Comparison of ENCODE assay signal across 21 cellular contexts in the genomic region with DNA sequence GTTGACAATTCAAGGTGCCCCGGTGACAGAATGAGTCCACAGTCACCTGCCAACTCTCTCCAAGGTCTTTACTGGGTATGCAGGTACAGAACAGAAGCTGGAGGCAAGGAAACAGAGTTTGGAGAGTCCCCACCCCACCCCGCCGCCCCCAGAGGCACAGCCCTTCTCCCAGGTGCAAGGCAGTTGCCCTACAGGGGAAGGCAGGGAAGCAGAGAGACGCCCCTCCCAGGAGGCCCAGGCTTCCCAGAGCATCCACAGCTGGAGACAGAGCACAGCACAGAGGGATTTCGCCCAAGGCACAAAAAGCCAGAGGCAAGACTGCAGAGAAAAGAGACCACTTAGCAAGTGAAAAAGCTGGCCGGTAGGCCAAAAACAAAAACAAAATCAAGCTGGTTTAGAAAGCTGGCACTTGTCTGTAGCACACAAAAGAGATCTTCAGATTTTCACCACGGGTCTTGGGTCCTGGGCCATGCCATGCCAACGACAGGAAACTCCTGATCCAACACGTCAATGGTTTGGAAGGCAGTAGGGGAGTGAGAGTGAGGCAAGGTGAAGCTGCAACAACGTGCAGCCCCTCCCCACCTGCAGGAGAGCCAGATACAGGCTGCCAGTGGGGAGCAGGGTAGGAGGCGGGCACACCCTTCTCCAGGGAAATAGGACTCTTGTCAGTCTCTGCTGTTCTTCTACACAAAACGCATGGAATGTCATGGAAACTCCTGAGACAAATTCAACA.
DNase-seq lines count a peak whose midpoint lies in the region; ATAC-seq, FAIRE-seq and TF ChIP-seq lines count a peak whose summit lies in the region.
"Had no signal": no experiment of that assay in that cellular context is flagged by ENCODE, and none has a peak within 500 bp of the region (broad histone marks: within the 10 kb centered on the region; RNA-seq: fewer than 3 reads in every experiment).

No MANE protein-coding gene starts in this region.

- H3K4me1 Mint-ChIP-seq in MCF 10A (ENCODE audit: insufficient read depth, unreplicated experiment) (peaks cover 19% of the 10 kb centered on the region), WTC11 (peaks cover 63% of the 10 kb centered on the region)
- H3K4me1 Mint-ChIP-seq in stimulated activated effector memory CD8-positive, alpha-beta T cell treated with anti-CD3 and anti-CD28 coated beads, Interleukin-12 subunit alpha, Interleukin-12 subunit beta, amount 100 ng/mL, for 72 hours, result peaks cover 49% of the 10 kb centered on the region
- no peaks in the 10 kb centered on the region for H3K4me1 Mint-ChIP-seq in stimulated activated memory B cell treated with anti-CD40 and anti-IgM and Interleukin-4, amounts not matched to agents 10 μg/mL and 1 μg/mL and 100 μg/mL, for 72 hours
- H3K4me1 Mint-ChIP-seq: naive B cell; stimulated activated naive B cell treated with anti-CD40 and anti-IgM and Interleukin-4, amounts not matched to agents 10 μg/mL and 1 μg/mL and 100 μg/mL, for 72 hours had no signal

- in situ Hi-C loops in mammary epithelial cell (cut with MboI; ENCODE audit: low sequenced_read_pairs in 2 of 2), result no loop called here

- H3K79me1 ChIP-seq in mesenchymal stem cell (replicated peaks; ENCODE audit: low read length, poor library complexity, severe bottlenecking), result peaks cover 20% of the 10 kb centered on the region

- peaks cover 22% of the 10 kb centered on the region for H3K4me1 ChIP-seq in mammary epithelial cell (ENCODE audit: insufficient read depth, low read length)
- H3K4me1 ChIP-seq in mesenchymal stem cell (ENCODE audit: control insufficient read depth, insufficient read depth, low read depth, low read length), result peaks cover 26% of the 10 kb centered on the region
- peaks cover 19 to 35% of the 10 kb centered on the region in 2 donors for H3K4me1 ChIP-seq in left lung

- WGBS in mammary epithelial cell (ENCODE audit: low coverage, missing lambda C conversion rate), result 87% methylated on average over 10 of the region's 12 CpGs
- WGBS in mesenchymal stem cell, result 95% methylated on average over 11 of the region's 12 CpGs

- no peaks in the 10 kb centered on the region for H4K20me1 ChIP-seq in mammary epithelial cell (ENCODE audit: insufficient read depth, low read length)

- no peak overlapping the region for H2BK5ac ChIP-seq in mesenchymal stem cell (ENCODE audit: low read depth, low read length, poor library complexity, severe bottlenecking)

- H3K36me3 Mint-ChIP-seq in MCF 10A (ENCODE audit: insufficient read depth, unreplicated experiment), result peaks cover 14% of the 10 kb centered on the region
- peaks cover 21% of the 10 kb centered on the region for H3K36me3 Mint-ChIP-seq in WTC11
- peaks cover 48% of the 10 kb centered on the region for H3K36me3 Mint-ChIP-seq in stimulated activated effector memory CD8-positive, alpha-beta T cell treated with anti-CD3 and anti-CD28 coated beads, Interleukin-12 subunit alpha, Interleukin-12 subunit beta, amount 100 ng/mL, for 72 hours
- H3K36me3 Mint-ChIP-seq in stimulated activated memory B cell treated with anti-CD40 and anti-IgM and Interleukin-4, amounts not matched to agents 10 μg/mL and 1 μg/mL and 100 μg/mL, for 72 hours, result no peaks in the 10 kb centered on the region
- H3K36me3 Mint-ChIP-seq: naive B cell; stimulated activated naive B cell treated with anti-CD40 and anti-IgM and Interleukin-4, amounts not matched to agents 10 μg/mL and 1 μg/mL and 100 μg/mL, for 72 hours had no signal

- no peak overlapping the region for H3K23ac ChIP-seq in mesenchymal stem cell (ENCODE audit: low read length in 2 of 2)

- H3K27ac Mint-ChIP-seq in MCF 10A (ENCODE audit: low read depth, unreplicated experiment) (peak overlapping the region; percentile 37), WTC11 (peak overlapping the region; percentile 22; the same call in 1 of the 2 replicates)
- peak overlapping the region; percentile 84 for H3K27ac Mint-ChIP-seq in stimulated activated effector memory CD8-positive, alpha-beta T cell treated with anti-CD3 and anti-CD28 coated beads, Interleukin-12 subunit alpha, Interleukin-12 subunit beta, amount 100 ng/mL, for 72 hours
- no peak overlapping the region for H3K27ac Mint-ChIP-seq in stimulated activated memory B cell treated with anti-CD40 and anti-IgM and Interleukin-4, amounts not matched to agents 10 μg/mL and 1 μg/mL and 100 μg/mL, for 72 hours
- H3K27ac Mint-ChIP-seq: naive B cell; stimulated activated naive B cell treated with anti-CD40 and anti-IgM and Interleukin-4, amounts not matched to agents 10 μg/mL and 1 μg/mL and 100 μg/mL, for 72 hours had no signal

- no peaks in the 10 kb centered on the region for H3K9me3 Mint-ChIP-seq in MCF 10A (ENCODE audit: unreplicated experiment)
- H3K9me3 Mint-ChIP-seq in WTC11, result peaks cover 5% of the 10 kb centered on the region
- no peaks in the 10 kb centered on the region for H3K9me3 Mint-ChIP-seq in stimulated activated effector memory CD8-positive, alpha-beta T cell treated with anti-CD3 and anti-CD28 coated beads, Interleukin-12 subunit alpha, Interleukin-12 subunit beta, amount 100 ng/mL, for 72 hours
- H3K9me3 Mint-ChIP-seq in stimulated activated memory B cell treated with anti-CD40 and anti-IgM and Interleukin-4, amounts not matched to agents 10 μg/mL and 1 μg/mL and 100 μg/mL, for 72 hours, result no peaks in the 10 kb centered on the region
- H3K9me3 Mint-ChIP-seq: CD8-positive, alpha-beta T cell; stimulated activated naive B cell treated with anti-CD40 and anti-IgM and Interleukin-4, amounts not matched to agents 10 μg/mL and 1 μg/mL and 100 μg/mL, for 72 hours had no signal

- peak overlapping the region in 1 of 2 experiments; percentile 5 for H3K14ac ChIP-seq in mesenchymal stem cell (ENCODE audit: low read length in 2 of 2)

- H2AK5ac ChIP-seq in mesenchymal stem cell (ENCODE audit: low read length, severe bottlenecking), result peak overlapping the region; percentile 28

- H3K4me3 Mint-ChIP-seq in MCF 10A (ENCODE audit: unreplicated experiment), result peak overlapping the region; percentile 1
- H3K4me3 Mint-ChIP-seq in WTC11, result no peak overlapping the region
- peak overlapping the region; percentile 59 for H3K4me3 Mint-ChIP-seq in stimulated activated effector memory CD8-positive, alpha-beta T cell treated with anti-CD3 and anti-CD28 coated beads, Interleukin-12 subunit alpha, Interleukin-12 subunit beta, amount 100 ng/mL, for 72 hours
- H3K4me3 Mint-ChIP-seq in stimulated activated memory B cell treated with anti-CD40 and anti-IgM and Interleukin-4, amounts not matched to agents 10 μg/mL and 1 μg/mL and 100 μg/mL, for 72 hours, result no peak overlapping the region
- H3K4me3 Mint-ChIP-seq: activated T-cell treated with anti-CD3 and anti-CD28 coated beads, Interleukin-2, amount 50 U/mL, for 24 hours; stimulated activated naive B cell treated with anti-CD40 and anti-IgM and Interleukin-4, amounts not matched to agents 10 μg/mL and 1 μg/mL and 100 μg/mL, for 72 hours had no signal

- H2BK120ac ChIP-seq in mesenchymal stem cell (ENCODE audit: low read depth, low read length), result no peak overlapping the region

- H2BK15ac ChIP-seq in mesenchymal stem cell (ENCODE audit: low read depth, poor library complexity, severe bottlenecking), result no peak overlapping the region

- DNase-seq in MCF 10A (ENCODE audit: unreplicated experiment) (no peak), mammary epithelial cell (no peak), WTC11 (ENCODE audit: low spot score) (no peak), mesenchymal stem cell (no peak), D721Med (ENCODE audit: insufficient read length, low spot score) (no peak), left lung (no peak)
- DNase-seq in stimulated activated effector memory CD8-positive, alpha-beta T cell treated with anti-CD3 and anti-CD28 coated beads, Interleukin-12 subunit alpha, Interleukin-12 subunit beta, amount 100 ng/mL, for 72 hours (ENCODE audit: low spot score in 2 of 2), result no peak
- DNase-seq: ACHN; CD8-positive, alpha-beta T cell; DND-41; effector CD8-positive, alpha-beta T cell; lower lobe of right lung; naive B cell; NCI-H187 treated with DMSO at 0.1 percent for 48 hours; NCI-H510A; stimulated activated naive B cell treated with anti-CD40 and anti-IgM and Interleukin-4, amounts not matched to agents 10 μg/mL and 1 μg/mL and 100 μg/mL, for 72 hours; SW 1271; upper lobe of right lung had no signal

- ATAC-seq in WTC11, result peak; percentile 17; the same call in 1 of the 2 replicates
- ATAC-seq in stimulated activated effector memory CD8-positive, alpha-beta T cell treated with anti-CD3 and anti-CD28 coated beads, Interleukin-12 subunit alpha, Interleukin-12 subunit beta, amount 100 ng/mL, for 72 hours, result no peak
- no peak for ATAC-seq in stimulated activated memory B cell treated with anti-CD40 and anti-IgM and Interleukin-4, amounts not matched to agents 10 μg/mL and 1 μg/mL and 100 μg/mL, for 72 hours
- ATAC-seq in left lung, result no peak
- ATAC-seq: CD8-positive, alpha-beta T cell; lower lobe of right lung; stimulated activated naive B cell treated with anti-CD40 and anti-IgM and Interleukin-4, amounts not matched to agents 10 μg/mL and 1 μg/mL and 100 μg/mL, for 72 hours; upper lobe of right lung had no signal

- H3K27me3 Mint-ChIP-seq in MCF 10A (ENCODE audit: insufficient read depth, unreplicated experiment), result no peaks in the 10 kb centered on the region
- no peaks in the 10 kb centered on the region for H3K27me3 Mint-ChIP-seq in WTC11 (ENCODE audit: low read depth)
- peaks cover 29% of the 10 kb centered on the region for H3K27me3 Mint-ChIP-seq in stimulated activated memory B cell treated with anti-CD40 and anti-IgM and Interleukin-4, amounts not matched to agents 10 μg/mL and 1 μg/mL and 100 μg/mL, for 72 hours
- H3K27me3 Mint-ChIP-seq: activated T-cell treated with anti-CD3 and anti-CD28 coated beads, Interleukin-2, amount 50 U/mL, for 24 hours had no signal

- no peak for FAIRE-seq in D721Med (lab: Jason Lieb, UNC)

- no peak overlapping the region for H3K4me2 ChIP-seq in mammary epithelial cell (ENCODE audit: insufficient read depth, low read depth, low read length)
- no peak overlapping the region for H3K4me2 ChIP-seq in mesenchymal stem cell (ENCODE audit: low read length, poor library complexity, severe bottlenecking)

- H3K18ac ChIP-seq in mesenchymal stem cell (ENCODE audit: low read depth in 1 of 2, low read length in 2 of 2), result no peak overlapping the region

- H3K27ac ChIP-seq in mammary epithelial cell (ENCODE audit: insufficient read depth, low read depth, low read length), result no peak overlapping the region
- H3K27ac ChIP-seq in mesenchymal stem cell (ENCODE audit: low read length, poor library complexity, severe bottlenecking), result no peak overlapping the region
- no peak overlapping the region for H3K27ac ChIP-seq in left lung
- H3K27ac ChIP-seq: cardiac muscle cell, lower lobe of right lung, upper lobe of right lung had no signal

- intact Hi-C loops in MCF 10A (cut with micrococcal nuclease) (no loop called here), mammary epithelial cell (cut with micrococcal nuclease) (loop anchor here (5.0 kb wide), 1 partner anchor 111 kb away; a partner anchor contains a TSS), left lung (cut with DNase I) (no loop called here)

- H4K91ac ChIP-seq in mesenchymal stem cell (ENCODE audit: low read length), result peak overlapping the region; percentile 47

- dilution Hi-C loops in mammary epithelial cell (cut with HindIII; ENCODE audit: low sequenced_read_pairs), result no loop called here

- no TSS peak for BruUV-seq in MCF 10A (replicated peaks; lab: Mats Ljungman, UMichigan)
- BruUV-seq in mammary epithelial cell (replicated peaks; lab: Mats Ljungman, UMichigan), result no TSS peak

- H2AFZ ChIP-seq in mammary epithelial cell (ENCODE audit: low read depth, low read length), result no peak overlapping the region
- H2AFZ ChIP-seq in mesenchymal stem cell (ENCODE audit: low read depth, low read length), result no peak overlapping the region

- H3K4me3 ChIP-seq in mammary epithelial cell (replicated peaks in 1 of 3; ENCODE audit: insufficient read depth in 1 of 3, low read depth in 2 of 3, low read length in 3 of 3) (no peak overlapping the region), mesenchymal stem cell (ENCODE audit: insufficient read depth in 1 of 2, low read depth in 1 of 2, low read length in 2 of 2) (no peak overlapping the region), left lung (no peak overlapping the region)
- H3K4me3 ChIP-seq: cardiac muscle cell, lower lobe of right lung, upper lobe of right lung had no signal

- POLR2A ChIA-PET in MCF 10A (lab: Yijun Ruan, JAX) (interaction anchor here (0.6 to 1.0 kb wide), 4 partner anchors 8 to 105 kb away, joined by 3 to 4 read pairs (median 3); no protein-coding TSS in a partner anchor), WTC11 (lab: Charles Lee) (interaction anchor here (0.6 kb wide), 1 partner anchor 28 kb away, joined by 3 read pairs; no protein-coding TSS in a partner anchor)

- H3K36me3 ChIP-seq in mammary epithelial cell (ENCODE audit: insufficient read depth, low read length) (peaks cover 2% of the 10 kb centered on the region), mesenchymal stem cell (ENCODE audit: control insufficient read depth in 1 of 2, insufficient read depth in 2 of 2, low read depth in 1 of 2, low read length in 2 of 2) (peaks cover 18 to 34% of the 10 kb centered on the region in 2 experiments), left lung (no peaks in the 10 kb centered on the region)
- H3K36me3 ChIP-seq: cardiac muscle cell, lower lobe of right lung, upper lobe of right lung had no signal

- H2BK12ac ChIP-seq in mesenchymal stem cell (ENCODE audit: low read length in 2 of 2), result no peak overlapping the region

- no peak overlapping the region for H4K8ac ChIP-seq in mesenchymal stem cell (ENCODE audit: low read length)

- TF ChIP-seq CTCF in MCF 10A (IDR thresholded peaks at IDR 0.05; ENCODE audit: unreplicated experiment) (no peak), mammary epithelial cell (conservative IDR thresholded peaks at IDR 0.05 in 1 of 2, IDR thresholded peaks at IDR 0.05 in 1 of 2; ENCODE audit: extremely low read depth in 1 of 2, insufficient read depth in 1 of 2, low read depth in 1 of 2, low read length in 2 of 2) (no peak), WTC11 (IDR thresholded peaks at IDR 0.05) (no peak), D721Med (IDR thresholded peaks at IDR 0.05; ENCODE audit: insufficient read depth, missing control alignments) (no peak), left lung (IDR thresholded peaks at IDR 0.05) (no peak)

- CTCF ChIA-PET in MCF 10A (lab: Yijun Ruan, JAX), result interaction anchor here (0.6 to 1.6 kb wide), 3 partner anchors 9 to 161 kb away, joined by 3 to 7 read pairs (median 7); no protein-coding TSS in a partner anchor
- CTCF ChIA-PET in mammary epithelial cell (lab: Charles Lee; ENCODE audit: low non-redundant PET), result no interaction called here
- CTCF ChIA-PET in WTC11 (lab: Charles Lee), result interaction anchor here (2.5 to 3.7 kb wide), 2 partner anchors 18 to 23 kb away, joined by 15 to 34 read pairs; no protein-coding TSS in a partner anchor

- H3K4ac ChIP-seq in mesenchymal stem cell (ENCODE audit: low read depth in 1 of 2, low read length in 2 of 2), result no peak overlapping the region

- H3K9ac ChIP-seq in mammary epithelial cell (ENCODE audit: insufficient read depth, low read length) (no peak overlapping the region), mesenchymal stem cell (ENCODE audit: low read length) (no peak overlapping the region)

- H3K79me2 ChIP-seq in mammary epithelial cell (ENCODE audit: insufficient read depth, low read length), result peaks cover 30% of the 10 kb centered on the region

- H3K27me3 ChIP-seq in mammary epithelial cell (ENCODE audit: insufficient read depth, low read length) (no peaks in the 10 kb centered on the region), mesenchymal stem cell (ENCODE audit: control insufficient read depth in 1 of 2, insufficient read depth in 1 of 2, low read length in 2 of 2) (no peaks in the 10 kb centered on the region), left lung (no peaks in the 10 kb centered on the region)
- H3K27me3 ChIP-seq: cardiac muscle cell, upper lobe of right lung had no signal

- H3K9me3 ChIP-seq in mammary epithelial cell (replicated peaks; ENCODE audit: insufficient read depth, low read length) (no peaks in the 10 kb centered on the region), mesenchymal stem cell (ENCODE audit: control insufficient read depth, low read length) (no peaks in the 10 kb centered on the region), left lung (no peaks in the 10 kb centered on the region)
- H3K9me3 ChIP-seq: lower lobe of right lung, upper lobe of right lung had no signal

Comparison
In these comparisons a context has a peak if more than half of its experiments do, and no peak if none do; other contexts are left out.
1. H3K4me3 Mint-ChIP-seq: peak in MCF 10A (single experiment) and stimulated activated effector memory CD8-positive, alpha-beta T cell treated with anti-CD3 and anti-CD28 coated beads, Interleukin-12 subunit alpha, Interleukin-12 subunit beta, amount 100 ng/mL, for 72 hours (single experiment); none in WTC11 (single experiment) and stimulated activated memory B cell treated with anti-CD40 and anti-IgM and Interleukin-4, amounts not matched to agents 10 μg/mL and 1 μg/mL and 100 μg/mL, for 72 hours (single experiment).